Comparison of ENCODE assay signal across 24 cellular contexts in the genomic region with DNA sequence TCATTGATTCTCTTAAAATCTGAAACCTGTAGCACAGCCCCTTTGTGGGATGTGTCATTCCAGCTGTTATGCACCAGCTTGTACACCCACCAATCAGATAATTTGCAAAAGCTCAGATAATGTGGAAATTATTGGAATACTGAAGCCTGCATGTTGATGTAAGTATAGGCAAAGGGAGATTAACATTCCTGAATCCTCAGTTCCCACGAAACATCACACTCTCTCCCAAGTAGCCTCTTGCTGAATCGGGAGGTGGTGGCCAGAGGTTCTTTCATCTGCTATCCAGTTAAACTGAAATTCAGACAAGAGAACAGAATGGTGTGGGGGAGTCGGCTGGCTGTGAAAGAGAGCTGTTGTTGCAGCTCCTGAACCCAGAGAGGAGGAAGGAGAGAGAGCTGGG.
DNase-seq lines count a peak whose midpoint lies in the region; FAIRE-seq and TF ChIP-seq lines count a peak whose summit lies in the region.
"Had no signal": no experiment of that assay in that cellular context is flagged by ENCODE, and none has a peak within 500 bp of the region (broad histone marks: within the 10 kb centered on the region; RNA-seq: fewer than 3 reads in every experiment).

No MANE protein-coding gene starts in this region.

- H3K36me3 Mint-ChIP-seq in nephron progenitor cell (ENCODE audit: low read depth) (no peaks in the 10 kb centered on the region), HFFc6 (ENCODE audit: low read depth) (no peaks in the 10 kb centered on the region; the same call in 1 of the 2 replicates)
- H3K36me3 Mint-ChIP-seq: CD8-positive, alpha-beta memory T cell had no signal

- H3K4me3 Mint-ChIP-seq in nephron progenitor cell (no peak overlapping the region), HFFc6 (no peak overlapping the region)
- H3K4me3 Mint-ChIP-seq: CD8-positive, alpha-beta memory T cell had no signal

- no peak overlapping the region for H4K5ac ChIP-seq in H1 (ENCODE audit: insufficient read length, low read depth, low read length)

- TF ChIP-seq RAD21 in H1 (IDR thresholded peaks at IDR 0.05 in 1 of 2, conservative IDR thresholded peaks at IDR 0.05 in 1 of 2; ENCODE audit: low read depth in 2 of 2, low read length in 2 of 2): no peak

- CTCF ChIA-PET in H1 (lab: Charles Lee; ENCODE audit: partially characterized antibody): interaction anchor here (0.6 to 3.3 kb wide), 6 partner anchors 9 to 798 kb away, joined by 3 to 17 read pairs (median 4); no protein-coding TSS in a partner anchor

- no peaks in the 10 kb centered on the region for H3K79me1 ChIP-seq in H1 (ENCODE audit: low read depth, low read length)

- no peak overlapping the region; the same call in 1 of the 2 replicates for H3K18ac ChIP-seq in H1 (ENCODE audit: extremely low read depth, low read length)

- TF ChIP-seq CTCF in H1 (IDR thresholded peaks at IDR 0.05; ENCODE audit: control extremely low read depth in 1 of 3, insufficient read depth in 1 of 3, low read depth in 1 of 3, low read length in 3 of 3): no peak
- no peak for TF ChIP-seq CTCF in nephron progenitor cell (IDR thresholded peaks at IDR 0.05)
- no peak for TF ChIP-seq CTCF in HFFc6 (IDR thresholded peaks at IDR 0.05)
- no peak for TF ChIP-seq CTCF in sigmoid colon (IDR thresholded peaks at IDR 0.05)

- no peak overlapping the region for H3K4ac ChIP-seq in H1 (replicated peaks; ENCODE audit: insufficient read length, low read depth, low read length)

- no peak overlapping the region for H2BK20ac ChIP-seq in H1 (ENCODE audit: low read length)

- WGBS in H1 (ENCODE audit: extremely low coverage in 1 of 2, insufficient coverage in 1 of 2, insufficient read length in 1 of 2, insufficient replicate concordance in 2 of 2, low coverage in 1 of 2, low lambda C conversion rate in 2 of 2, missing lambda C conversion rate in 1 of 2), 2 experiments: 93% methylated on average over 3 of the region's 3 CpGs; no CpG with 5 or more reads in 1 of the 2 experiments
- WGBS in sigmoid colon, 2 donors: 69 to 79% methylated on average over 3 of the region's 3 CpGs

- intact Hi-C loops in sigmoid colon (cut with DNase I): no loop called here

- H3K27ac ChIP-seq in ACC112 (ENCODE audit: low read depth, low read length) (no peak overlapping the region), H1 (ENCODE audit: low read depth, low read length) (no peak overlapping the region), sigmoid colon (no peak overlapping the region)
- H3K27ac ChIP-seq: C4-2B had no signal

- H3K36me3 ChIP-seq in ACC112 (ENCODE audit: insufficient read depth, low read length): no peaks in the 10 kb centered on the region
- H3K36me3 ChIP-seq in H1 (ENCODE audit: control insufficient read depth in 2 of 4, insufficient read depth in 4 of 4, low read length in 3 of 4): no peaks in the 10 kb centered on the region
- H3K36me3 ChIP-seq in sigmoid colon: no peaks in the 10 kb centered on the region

- H3K4me2 ChIP-seq in H1 (ENCODE audit: insufficient read depth in 1 of 2, low read depth in 2 of 2, low read length in 2 of 2): no peak overlapping the region

- POLR2A ChIA-PET in H1 (lab: Charles Lee; ENCODE audit: partially characterized antibody): no interaction called here

- H2BK120ac ChIP-seq in H1 (replicated peaks; ENCODE audit: low read depth, low read length): no peak overlapping the region

- no peak overlapping the region for H2BK12ac ChIP-seq in H1 (ENCODE audit: low read depth, low read length)

- H3K56ac ChIP-seq in H1 (replicated peaks; ENCODE audit: insufficient read length, low read depth, low read length): no peak overlapping the region

- TF ChIP-seq POLR2A in H1 (IDR thresholded peaks at IDR 0.05; ENCODE audit: control extremely low read depth in 1 of 2, low read depth in 2 of 2, low read length in 2 of 2) (no peak), sigmoid colon (IDR thresholded peaks at IDR 0.05) (no peak)

- H3K9me3 Mint-ChIP-seq in nephron progenitor cell: peaks cover 4% of the 10 kb centered on the region
- no peaks in the 10 kb centered on the region for H3K9me3 Mint-ChIP-seq in HFFc6
- H3K9me3 Mint-ChIP-seq: CD8-positive, alpha-beta memory T cell had no signal

- no peak overlapping the region for H3K4me3 ChIP-seq in ACC112 (ENCODE audit: low read depth, low read length)
- no peak overlapping the region for H3K4me3 ChIP-seq in H1 (ENCODE audit: extremely low read depth in 1 of 4, insufficient read depth in 2 of 4, low read depth in 3 of 4, low read length in 4 of 4)
- no peak overlapping the region for H3K4me3 ChIP-seq in sigmoid colon

- no peak for FAIRE-seq in H1 (lab: Jason Lieb, UNC)
- FAIRE-seq: G401.6, GM12892, HepG2 had no signal

- H3K79me2 ChIP-seq in ACC112 (ENCODE audit: control insufficient read depth, insufficient read depth, low read length, unreplicated experiment) (no peaks in the 10 kb centered on the region), H1 (ENCODE audit: control insufficient read depth in 1 of 2, insufficient read depth in 2 of 2, low read length in 2 of 2) (no peaks in the 10 kb centered on the region)

- H4K91ac ChIP-seq in H1 (replicated peaks; ENCODE audit: insufficient read length, low read length): no peak overlapping the region

- peaks cover 5% of the 10 kb centered on the region; the same call in 1 of the 2 replicates for H3K27me3 ChIP-seq in ACC112 (ENCODE audit: insufficient read depth, low read length)
- H3K27me3 ChIP-seq in H1 (replicated peaks in 1 of 4; ENCODE audit: control insufficient read depth in 3 of 4, extremely low read depth in 1 of 4, insufficient read depth in 3 of 4, low read length in 3 of 4): no peaks in the 10 kb centered on the region
- H3K27me3 ChIP-seq in sigmoid colon: no peaks in the 10 kb centered on the region

- H3K23me2 ChIP-seq in H1 (ENCODE audit: low read depth, low read length): no peaks in the 10 kb centered on the region

- no peak overlapping the region for H3K14ac ChIP-seq in H1 (ENCODE audit: insufficient read length)

- TF ChIP-seq EP300 in H1 (IDR thresholded peaks at IDR 0.05; ENCODE audit: borderline replicate concordance in 1 of 2, low read depth in 2 of 2, low read length in 2 of 2) (no peak), sigmoid colon (IDR thresholded peaks at IDR 0.05) (no peak)

- 0 out of 2 replicates have a peak overlapping the region, but pooled peaks have one; percentile 14 for H4K8ac ChIP-seq in H1 (ENCODE audit: extremely low read depth, insufficient read depth, low read length)

- H3K4me1 Mint-ChIP-seq in nephron progenitor cell (peaks cover 21% of the 10 kb centered on the region), HFFc6 (ENCODE audit: low read depth) (peaks cover 12% of the 10 kb centered on the region)
- H3K4me1 Mint-ChIP-seq: CD8-positive, alpha-beta memory T cell had no signal

- H4K20me1 ChIP-seq in H1 (replicated peaks in 1 of 2; ENCODE audit: control insufficient read depth in 1 of 2, insufficient read depth in 2 of 2, low read length in 2 of 2): no peaks in the 10 kb centered on the region

- H2AK5ac ChIP-seq in H1 (ENCODE audit: low read depth, low read length): no peak overlapping the region

- H3K9me3 ChIP-seq in H1 (ENCODE audit: insufficient read depth in 2 of 2, low read depth in 1 of 2, low read length in 1 of 2) (no peaks in the 10 kb centered on the region), sigmoid colon (no peaks in the 10 kb centered on the region)

- peaks cover 11% of the 10 kb centered on the region for H3K27me3 Mint-ChIP-seq in nephron progenitor cell (ENCODE audit: low read depth, poor library complexity)
- peaks cover 17% of the 10 kb centered on the region; the same call in 1 of the 2 replicates for H3K27me3 Mint-ChIP-seq in HFFc6 (ENCODE audit: insufficient read depth)

- H3K23ac ChIP-seq in H1 (ENCODE audit: insufficient read length): no peak overlapping the region

- DNase-seq in NCI-H226: peak; percentile 19
- DNase-seq in H1 (ENCODE audit: low read depth in 1 of 2, low spot score in 2 of 2): no peak
- DNase-seq in nephron progenitor cell: no peak
- DNase-seq in HFFc6: no peak
- DNase-seq in activated T-cell treated with anti-CD3 and anti-CD28 coated beads, Interleukin-2, amount 50 U/mL, for 1 hour: no peak
- no peak for DNase-seq in activated T-cell treated with anti-CD3 and anti-CD28 coated beads for 4 hours
- no peak for DNase-seq in sigmoid colon
- DNase-seq: 8988T; Calu3; CD8-positive, alpha-beta memory T cell; DMS153; KG1; NCI-H1092 treated with DMSO at 0.1 percent for 48 hours; NCI-H146; NCI-H2029; NCI-H2171; NCI-H446; NCI-H526; Right ventricle myocardium superior had no signal

- H2BK5ac ChIP-seq in H1 (ENCODE audit: low read depth, low read length): no peak overlapping the region

- H3K27ac Mint-ChIP-seq in nephron progenitor cell (peak overlapping the region; percentile 81), HFFc6 (no peak overlapping the region)
- H3K27ac Mint-ChIP-seq: CD8-positive, alpha-beta memory T cell had no signal

- no peak overlapping the region for H2BK15ac ChIP-seq in H1 (ENCODE audit: low read length)

- H3K4me1 ChIP-seq in ACC112 (ENCODE audit: control insufficient read depth, insufficient read depth, low read length, unreplicated experiment) (no peaks in the 10 kb centered on the region), H1 (replicated peaks in 1 of 4; ENCODE audit: control insufficient read depth in 3 of 4, insufficient read depth in 4 of 4, low read length in 3 of 4) (no peaks in the 10 kb centered on the region), sigmoid colon (no peaks in the 10 kb centered on the region)

- H2AFZ ChIP-seq in ACC112 (ENCODE audit: low read length, unreplicated experiment) (peak overlapping the region; percentile 32), H1 (ENCODE audit: low read length) (0 out of 2 replicates have a peak overlapping the region, but pooled peaks have one; percentile 4)

- H3K9ac ChIP-seq in H1 (replicated peaks in 1 of 4; ENCODE audit: extremely low read depth in 1 of 4, low read depth in 3 of 4, low read length in 3 of 4): no peak overlapping the region

TF ChIP-seq in H1, 55 proteins besides CTCF, POLR2A, EP300 and RAD21:
- no peak for TF ChIP-seq CHD2 (IDR thresholded peaks at IDR 0.05; ENCODE audit: low read length)
TF ChIP-seq in H1: peak in this region for 0.
